Comparison of ENCODE assay signal across 8 cellular contexts in genomic region chr5:10441992-10442435, GRCh38. TPM values are rescaled to one million over a fixed set of nuclear protein-coding genes. Genes with fewer than 3 reads are reported as not detected.
DNase-seq lines count a peak whose midpoint lies in the region; ATAC-seq, FAIRE-seq and TF ChIP-seq lines count a peak whose summit lies in the region.

No MANE protein-coding gene starts in this region.

- intact Hi-C loops in breast epithelium (cut with DNase I; ENCODE audit: low total_unique reads), result no loop called here
- intact Hi-C loops in lower lobe of right lung (cut with DNase I), result no loop called here
- intact Hi-C loops in uterus (cut with DNase I; ENCODE audit: low total_unique reads), result no loop called here

- H3K27ac ChIP-seq in breast epithelium (peak overlapping the region; percentile 50 to 79), lower lobe of right lung (peak overlapping the region; percentile 68), uterus (peak overlapping the region in 1 of 2 donors; percentile 87)

- peak; percentile 41 for DNase-seq in GM10266 (ENCODE audit: extremely low spot score)
- DNase-seq in HTR-8/SVneo (ENCODE audit: insufficient read length, low spot score), result peak; percentile 73
- DNase-seq in breast epithelium (ENCODE audit: low spot score in 2 of 2), result no peak
- no peak for DNase-seq in lower lobe of right lung
- DNase-seq in uterus, result peak in 1 of 2 donors; percentile 22
- DNase-seq in dedifferentiated amniotic fluid mesenchymal stem cell (ENCODE audit: extremely low spot score), result no peak
- no peak for DNase-seq in GM19239 (ENCODE audit: insufficient read length, low spot score)

- H3K4me3 ChIP-seq in breast epithelium (peak overlapping the region; percentile 60 to 79 (median 65)), lower lobe of right lung (peak overlapping the region; percentile 72), uterus (peak overlapping the region; percentile 55 to 65)

- peak; percentile 36 for ATAC-seq in GM21447 (IDR thresholded peaks at IDR 0.05; ENCODE audit: unreplicated experiment)
- peak; percentile 66 to 69 for ATAC-seq in lower lobe of right lung

- H3K4me1 ChIP-seq in breast epithelium, result no peaks in the 10 kb centered on the region
- H3K4me1 ChIP-seq in lower lobe of right lung, result peaks cover 38% of the 10 kb centered on the region
- H3K4me1 ChIP-seq in uterus, result peaks cover 0 to 4% of the 10 kb centered on the region in 2 donors

- no peaks in the 10 kb centered on the region for H3K9me3 ChIP-seq in breast epithelium
- no peaks in the 10 kb centered on the region for H3K9me3 ChIP-seq in lower lobe of right lung
- no peaks in the 10 kb centered on the region for H3K9me3 ChIP-seq in uterus

- FAIRE-seq in HTR-8/SVneo (lab: Jason Lieb, UNC) (no peak), GM19239 (lab: Jason Lieb, UNC) (no peak)

- H3K27me3 ChIP-seq in breast epithelium (no peaks in the 10 kb centered on the region), lower lobe of right lung (ENCODE audit: low read depth) (no peaks in the 10 kb centered on the region), uterus (no peaks in the 10 kb centered on the region)

- TF ChIP-seq POLR2A in breast epithelium (IDR thresholded peaks at IDR 0.05) (no peak), uterus (IDR thresholded peaks at IDR 0.05) (no peak)

- no peaks in the 10 kb centered on the region for H3K36me3 ChIP-seq in breast epithelium
- peaks cover 1% of the 10 kb centered on the region for H3K36me3 ChIP-seq in lower lobe of right lung
- no peaks in the 10 kb centered on the region for H3K36me3 ChIP-seq in uterus

- TF ChIP-seq CTCF in GM10266 (IDR thresholded peaks at IDR 0.05; ENCODE audit: control insufficient read depth, insufficient read depth, low read depth, missing control alignments), result no peak
- TF ChIP-seq CTCF in breast epithelium (IDR thresholded peaks at IDR 0.05), result no peak
- TF ChIP-seq CTCF in lower lobe of right lung (IDR thresholded peaks at IDR 0.05), result no peak
- TF ChIP-seq CTCF in uterus (IDR thresholded peaks at IDR 0.05), result no peak

RNA-seq across cellular contexts. Expression of gene ROPN1L, which starts 0.3 kb away (rescaled TPM):
- 1 to 10 TPM in 1 of 3 donors, under 1 TPM in 2; 0.29 to 2.9 (median 0.48) TPM for total RNA-seq in breast epithelium
- 11.5 TPM for total RNA-seq in lower lobe of right lung
- total RNA-seq in uterus, result 1 to 10 TPM in 1 of 4 donors, not detected in 3; 6.3 TPM

Comparison
In these comparisons a context has a peak if more than half of its experiments do, and no peak if none do; other contexts are left out.
1. DNase-seq: peak in GM10266 (single experiment) and HTR-8/SVneo (single experiment); none in breast epithelium (0 of 2), lower lobe of right lung (single experiment), dedifferentiated amniotic fluid mesenchymal stem cell (single experiment) and GM19239 (single experiment).
2. Peak in every context shown above with its lines, with median percentiles within 50 percentile points of each other: H3K4me3 ChIP-seq.